In the genomic region with DNA sequence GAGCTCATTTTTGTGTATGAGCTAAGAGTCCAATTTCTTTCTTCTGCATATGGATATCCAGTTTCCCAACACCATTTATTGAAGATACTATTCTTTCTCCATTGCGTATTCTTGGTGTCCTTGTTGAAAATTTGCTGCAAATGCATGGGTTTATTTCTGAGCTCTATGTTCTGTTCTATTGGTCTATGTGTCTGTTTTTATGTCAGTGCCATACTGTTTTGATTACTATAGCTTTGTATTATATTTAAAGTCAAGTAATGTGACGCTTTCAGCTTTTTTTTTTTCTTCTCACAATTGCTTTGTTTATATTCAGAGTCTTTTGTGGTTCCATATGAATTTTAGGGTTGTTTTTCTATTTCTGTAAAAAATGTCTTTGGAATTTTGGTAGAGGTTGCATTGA, we compare ENCODE assay signal across 28 cellular contexts.
"Had no signal": no experiment of that assay in that cellular context is flagged by ENCODE, and none has a peak within 500 bp of the region (broad histone marks: within the 10 kb centered on the region; RNA-seq: fewer than 3 reads in every experiment).

No MANE protein-coding gene starts in this region.

- H3K4me3 ChIP-seq: colonic mucosa, coronary artery, dorsolateral prefrontal cortex, esophagus muscularis mucosa, esophagus squamous epithelium, gastrocnemius medialis, gastroesophageal sphincter, heart left ventricle, heart right ventricle, hepatocyte had no signal

- H3K36me3 ChIP-seq: colonic mucosa, esophagus muscularis mucosa, esophagus squamous epithelium, gastrocnemius medialis, gastroesophageal sphincter, heart left ventricle, heart right ventricle had no signal

- H3K9me3 ChIP-seq: colonic mucosa had no signal

- H3K4me2 ChIP-seq: hepatocyte had no signal

- H3K27me3 ChIP-seq: colonic mucosa, esophagus muscularis mucosa, esophagus squamous epithelium, foreskin keratinocyte, gastrocnemius medialis, gastroesophageal sphincter, heart left ventricle, heart right ventricle, hepatocyte had no signal

- H3K4me1 ChIP-seq: colonic mucosa, esophagus muscularis mucosa, esophagus squamous epithelium, foreskin keratinocyte, gastrocnemius medialis, gastroesophageal sphincter, heart left ventricle, heart right ventricle had no signal

- DNase-seq: colonic mucosa; cortex of kidney; dermis blood vessel endothelial cell; dorsolateral prefrontal cortex; effector CD4-positive, alpha-beta T cell; effector CD8-positive, alpha-beta T cell; effector memory CD4-positive, alpha-beta T cell; effector memory CD8-positive, alpha-beta T cell; endodermal cell; erythroblast; esophagus squamous epithelium; foreskin fibroblast; foreskin keratinocyte; foreskin melanocyte; gastrocnemius medialis; glutamatergic neuron; head of caudate nucleus; heart left ventricle; heart right ventricle had no signal

- ATAC-seq: effector memory CD8-positive, alpha-beta T cell; esophagus mucosa; foreskin keratinocyte; gastrocnemius medialis; gastroesophageal sphincter; heart left ventricle; heart right ventricle had no signal

- H3K79me2 ChIP-seq: hepatocyte had no signal

- H2AFZ ChIP-seq: hepatocyte had no signal

- H3K27ac ChIP-seq: colonic mucosa, coronary artery, dorsolateral prefrontal cortex, epithelial cell of prostate, esophagus muscularis mucosa, esophagus squamous epithelium, foreskin keratinocyte, gastrocnemius medialis, gastroesophageal sphincter, heart left ventricle, heart right ventricle, hepatocyte had no signal

- FAIRE-seq: endometrium, endothelial cell of umbilical vein, frontal cortex had no signal
